Comparison of ENCODE assay signal across 7 cellular contexts in the genomic region with DNA sequence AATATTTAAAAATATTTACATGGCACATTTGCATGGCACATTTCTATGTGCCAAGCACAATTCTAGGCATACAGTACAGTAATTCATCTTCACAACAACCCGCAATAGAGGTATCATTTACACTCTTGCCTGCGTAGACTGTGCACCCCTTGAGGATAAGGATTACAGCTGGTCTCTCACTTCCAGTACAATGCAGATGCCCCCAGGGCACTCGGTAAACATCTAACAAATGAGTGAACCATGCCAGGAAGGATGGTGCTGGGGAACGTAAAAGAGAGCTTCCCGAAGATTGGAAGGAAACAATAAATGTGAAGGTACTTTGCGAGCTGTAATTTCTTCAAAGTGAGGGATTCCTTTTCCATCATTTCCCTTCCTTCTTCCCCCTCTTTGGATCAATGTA. TPM values are rescaled to one million over a fixed set of nuclear protein-coding genes. Genes with fewer than 3 reads are reported as not detected.
DNase-seq lines count a peak whose midpoint lies in the region; ATAC-seq and TF ChIP-seq lines count a peak whose summit lies in the region.

No MANE protein-coding gene starts in this region.

- H3F3A ChIP-seq in PC-3 (ENCODE audit: low read length, unreplicated experiment) = peaks cover 2% of the 10 kb centered on the region

- intact Hi-C loops in PC-3 (cut with micrococcal nuclease) = no loop called here

- CTCF ChIA-PET in PC-3 (lab: Charles Lee) = no interaction called here

- H4K20me1 ChIP-seq in PC-3 (ENCODE audit: low read length) = peaks cover 32% of the 10 kb centered on the region

- DNase-seq in GM12865 (ENCODE audit: low read depth) (no peak), PC-3 (peak; percentile 50), epithelial cell of prostate (ENCODE audit: low read depth, low spot score) (no peak), skeletal muscle cell (ENCODE audit: low read depth) (no peak), glomerular visceral epithelial cell (ENCODE audit: extremely low spot score) (no peak), amygdala (lab: John Stamatoyannopoulos, UW) (no peak)

- no peaks in the 10 kb centered on the region for H3K9me3 ChIP-seq in PC-3 (ENCODE audit: low read length)

- ATAC-seq in PC-3 = no peak
- no peak for ATAC-seq in HG02852 (IDR thresholded peaks at IDR 0.05; ENCODE audit: unreplicated experiment)

- H3K27ac ChIP-seq in PC-3 (ENCODE audit: low read length) = peak overlapping the region; percentile 81
- H3K27ac ChIP-seq in epithelial cell of prostate = peak overlapping the region; percentile 90

- H2AFZ ChIP-seq in PC-3 (ENCODE audit: low read length) = no peak overlapping the region

- H3K79me2 ChIP-seq in PC-3 (ENCODE audit: low read length) = peaks cover 43% of the 10 kb centered on the region

- peak overlapping the region; percentile 96 for H3K9ac ChIP-seq in PC-3 (ENCODE audit: low read length)

- H3K4me3 ChIP-seq in GM12865 (ENCODE audit: low read depth, low read length) = peak overlapping the region; percentile 74
- peak overlapping the region; percentile 85 for H3K4me3 ChIP-seq in PC-3 (ENCODE audit: low read length)
- H3K4me3 ChIP-seq in skeletal muscle cell (ENCODE audit: low read depth, low read length) = peak overlapping the region; percentile 92

- no TSS peak for BruUV-seq in PC-3 (replicated peaks; lab: Mats Ljungman, UMichigan)

- TF ChIP-seq CTCF in GM12865 (IDR thresholded peaks at IDR 0.05; ENCODE audit: insufficient read depth, low read depth, low read length, missing control alignments) (no peak), PC-3 (conservative IDR thresholded peaks at IDR 0.05; ENCODE audit: low read depth, low read length) (no peak)

- H3K9me2 ChIP-seq in PC-3 (replicated peaks; ENCODE audit: low read length) = no peaks in the 10 kb centered on the region

- H3K4me1 ChIP-seq in PC-3 (ENCODE audit: insufficient read depth, low read length) = peaks cover 19% of the 10 kb centered on the region

- H3K4me2 ChIP-seq in PC-3 (ENCODE audit: low read length) = peak overlapping the region; percentile 96

- H3K27me3 ChIP-seq in PC-3 (ENCODE audit: low read length) = no peaks in the 10 kb centered on the region

- H3K36me3 ChIP-seq in PC-3 (ENCODE audit: low read depth, low read length) = peaks cover 42% of the 10 kb centered on the region

- POLR2A ChIA-PET in PC-3 (lab: Charles Lee; ENCODE audit: unreplicated experiment) = no interaction called here

RNA-seq across cellular contexts. Expression of gene PRPF19, which starts 1.3 kb away (rescaled TPM):
- 165 and 177 TPM in 2 replicates for total RNA-seq in PC-3 (2014; rRNA removed)

RNA-seq across cellular contexts. Expression of gene TMEM109, which starts 8.9 kb away (rescaled TPM):
- total RNA-seq in PC-3 (2014; rRNA removed) = 165 and 202 TPM in 2 replicates

RNA-seq across cellular contexts. Expression of gene TMEM132A, which starts 19.2 kb away (rescaled TPM):
- total RNA-seq in PC-3 (2014; rRNA removed) = 84.2 and 88.1 TPM in 2 replicates

RNA-seq across cellular contexts. Expression of gene ZP1, which starts 37.7 kb away (rescaled TPM):
- total RNA-seq in PC-3 (2014; rRNA removed) = not detected in 2 replicates

RNA-seq across cellular contexts. Expression of gene SLC15A3, which starts 46.9 kb away (rescaled TPM):
- not detected in 2 replicates for total RNA-seq in PC-3 (2014; rRNA removed)
